ENCODE assay signal across 9 cellular contexts in the genomic region with DNA sequence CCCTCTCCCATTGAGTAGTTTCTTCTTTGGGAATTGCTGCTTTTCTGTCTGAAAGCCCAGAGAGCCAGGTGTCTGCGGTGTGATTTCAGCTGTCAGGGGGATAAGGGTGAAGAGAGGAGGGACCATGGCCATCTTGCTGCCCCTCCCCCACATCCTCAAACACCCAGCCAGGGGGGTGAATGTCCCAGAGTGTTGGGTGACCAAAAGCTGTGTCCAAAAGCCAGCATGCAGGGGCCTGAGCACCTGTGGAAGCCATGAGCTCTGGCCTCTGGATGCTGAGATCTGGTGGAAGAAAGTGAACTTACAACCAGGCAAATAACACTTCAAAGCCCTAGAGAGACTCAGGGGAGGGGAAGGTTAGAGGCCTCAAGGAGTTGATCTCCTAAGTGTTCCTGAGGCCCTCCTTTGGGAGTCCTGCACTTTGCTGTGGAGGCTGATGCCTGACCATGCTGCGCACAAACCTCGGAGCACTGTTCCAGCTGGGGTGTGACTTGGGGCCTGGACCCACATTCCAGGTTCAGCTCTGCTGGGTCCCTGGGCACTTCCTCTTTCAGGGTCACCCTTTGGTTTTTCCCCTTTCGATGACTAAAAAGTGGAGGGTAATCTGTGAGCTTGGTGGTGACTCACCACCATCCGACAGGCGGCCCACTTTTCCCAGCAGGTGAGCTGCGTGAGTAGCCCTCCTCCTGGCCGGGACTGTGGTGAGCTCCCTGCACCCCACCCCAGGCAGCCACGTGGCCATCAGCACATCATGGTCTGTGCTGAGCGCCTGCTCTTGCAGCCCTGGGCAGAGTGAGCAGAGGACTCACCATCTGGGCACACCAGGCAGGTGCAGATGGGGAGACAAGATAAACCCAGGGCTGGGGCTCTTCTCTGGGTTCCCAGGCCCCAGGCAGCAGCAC.
DNase-seq lines count a peak whose midpoint lies in the region; ATAC-seq and TF ChIP-seq lines count a peak whose summit lies in the region.
"Had no signal": no experiment of that assay in that cellular context is flagged by ENCODE, and none has a peak within 500 bp of the region (broad histone marks: within the 10 kb centered on the region; RNA-seq: fewer than 3 reads in every experiment).

No MANE protein-coding gene starts in this region.

- H3K23ac ChIP-seq in H9 (ENCODE audit: insufficient read length, low read depth, low read length) = no peak overlapping the region

- H3K27me3 ChIP-seq in GM06990 (replicated peaks; ENCODE audit: control insufficient read depth, insufficient read depth, low read length) (no peaks in the 10 kb centered on the region), H9 (ENCODE audit: insufficient read depth, low read length) (no peaks in the 10 kb centered on the region)

- no peaks in the 10 kb centered on the region for H3K79me2 ChIP-seq in H9 (ENCODE audit: insufficient read depth, low read length)

- no peak overlapping the region for H3K4me3 ChIP-seq in GM06990 (replicated peaks; ENCODE audit: low read depth, low read length)

- no peak overlapping the region for H3T11ph ChIP-seq in H9 (ENCODE audit: low read length)

- no peak overlapping the region for H3K27ac ChIP-seq in H9 (ENCODE audit: insufficient read length, low read depth, low read length)

- H3K27me3 Mint-ChIP-seq in H9 (ENCODE audit: low read depth) = no peaks in the 10 kb centered on the region

- H2AFZ ChIP-seq in H9 (ENCODE audit: low read length) = no peak overlapping the region

- H3K9me3 Mint-ChIP-seq in H9 = no peaks in the 10 kb centered on the region

- ATAC-seq in HG03139 (IDR thresholded peaks at IDR 0.05; ENCODE audit: unreplicated experiment) = no peak
- ATAC-seq in GM19455 (IDR thresholded peaks at IDR 0.05; ENCODE audit: unreplicated experiment) = no peak

- TF ChIP-seq CTCF in GM06990 (IDR thresholded peaks at IDR 0.05; ENCODE audit: insufficient read depth, low read length, poor library complexity, severe bottlenecking) (no peak), H9 (conservative IDR thresholded peaks at IDR 0.05) (no peak)

- no peak overlapping the region for H3K4me2 ChIP-seq in H9 (ENCODE audit: insufficient read depth, insufficient read length, low read length)

- no peak overlapping the region for H3K56ac ChIP-seq in H9 (ENCODE audit: insufficient read length, low read depth, low read length)

- H3K4me1 ChIP-seq in H9 (ENCODE audit: insufficient read depth, low read length) = peaks cover 13% of the 10 kb centered on the region

- no peak overlapping the region for H4K91ac ChIP-seq in H9 (ENCODE audit: insufficient read length, low read depth, low read length)

- H4K8ac ChIP-seq in H9 (replicated peaks; ENCODE audit: insufficient read length, low read depth, low read length) = no peak overlapping the region

- no peaks in the 10 kb centered on the region for H3K23me2 ChIP-seq in H9 (ENCODE audit: insufficient read length, low read depth, low read length, poor library complexity, severe bottlenecking)

- H4K5ac ChIP-seq in H9 (ENCODE audit: insufficient read length, low read depth, low read length) = no peak overlapping the region

- no peaks in the 10 kb centered on the region for H3K36me3 ChIP-seq in GM06990 (ENCODE audit: control insufficient read depth, insufficient read depth, low read length)

- H3K4me3 Mint-ChIP-seq in H9 = no peak overlapping the region

- intact Hi-C loops in posterior vena cava (cut with DNase I) = no loop called here

- no peak overlapping the region for H2AK5ac ChIP-seq in H9 (ENCODE audit: insufficient read length, low read length)

- H3K79me1 ChIP-seq in H9 (ENCODE audit: insufficient read depth, low read depth, low read length, poor library complexity, severe bottlenecking) = no peaks in the 10 kb centered on the region

- H2BK20ac ChIP-seq in H9 (ENCODE audit: low read depth, low read length, poor library complexity, severe bottlenecking) = no peak overlapping the region

- H3K9ac ChIP-seq in H9 (ENCODE audit: extremely low read depth, insufficient read length, low read length) = no peak overlapping the region

- no peak overlapping the region for H3K4ac ChIP-seq in H9 (ENCODE audit: low read depth, low read length)

- no peak overlapping the region for H2BK15ac ChIP-seq in H9 (ENCODE audit: low read depth, low read length)

- no peak overlapping the region for H3K14ac ChIP-seq in H9 (ENCODE audit: insufficient read depth, low read length)

- no peak overlapping the region for H2BK5ac ChIP-seq in H9 (ENCODE audit: insufficient read length, low read length)

- no peak overlapping the region for H2BK120ac ChIP-seq in H9 (ENCODE audit: low read depth, low read length, poor library complexity, severe bottlenecking)

- DNase-seq in GM06990 (ENCODE audit: extremely low read depth, insufficient read length) (peak; percentile 64), H9 (no peak), RPMI8226 (peak; percentile 35), kidney glomerular epithelial cell (lab: John Stamatoyannopoulos, UW) (peak; percentile 31), posterior vena cava (ENCODE audit: low spot score) (no peak), KBM-7 (no peak)
- DNase-seq: mesendoderm had no signal

- H3K4me1 Mint-ChIP-seq in H9 = peaks cover 45 to 55% of the 10 kb centered on the region in 2 experiments

- WGBS in H9 (ENCODE audit: extremely low coverage, insufficient read length, low lambda C conversion rate) = no CpG with 5 or more reads among the region's 10 CpGs

- H3K9me3 ChIP-seq in H9 (ENCODE audit: control insufficient read depth, low read depth, low read length) = no peaks in the 10 kb centered on the region

- no peak overlapping the region for H3K18ac ChIP-seq in H9 (ENCODE audit: insufficient read length, low read depth, low read length)

- H2BK12ac ChIP-seq in H9 (ENCODE audit: insufficient read length, low read depth, low read length) = no peak overlapping the region

- H3K36me3 Mint-ChIP-seq in H9 (ENCODE audit: insufficient read depth in 1 of 3, low read depth in 3 of 3) = no peaks in the 10 kb centered on the region

- H3K27ac Mint-ChIP-seq in H9 = peak overlapping the region in 2 of 3 experiments; percentile 32 to 71; a peak in 1 of 7 replicates

- no peaks in the 10 kb centered on the region for H4K20me1 ChIP-seq in H9 (ENCODE audit: control insufficient read depth, insufficient read depth, insufficient read length)

- in situ Hi-C loops in KBM-7 (cut with MboI; ENCODE audit: low pct_unique_long_range_greater_than_20kb, low sequenced_read_pairs) = no loop called here

Comparison
In these comparisons a context has a peak if more than half of its experiments do, and no peak if none do; other contexts are left out.
1. DNase-seq: peak in GM06990 (single experiment), RPMI8226 (single experiment) and kidney glomerular epithelial cell (single experiment); none in H9 (single experiment), posterior vena cava (single experiment) and KBM-7 (single experiment).